In the genomic region with DNA sequence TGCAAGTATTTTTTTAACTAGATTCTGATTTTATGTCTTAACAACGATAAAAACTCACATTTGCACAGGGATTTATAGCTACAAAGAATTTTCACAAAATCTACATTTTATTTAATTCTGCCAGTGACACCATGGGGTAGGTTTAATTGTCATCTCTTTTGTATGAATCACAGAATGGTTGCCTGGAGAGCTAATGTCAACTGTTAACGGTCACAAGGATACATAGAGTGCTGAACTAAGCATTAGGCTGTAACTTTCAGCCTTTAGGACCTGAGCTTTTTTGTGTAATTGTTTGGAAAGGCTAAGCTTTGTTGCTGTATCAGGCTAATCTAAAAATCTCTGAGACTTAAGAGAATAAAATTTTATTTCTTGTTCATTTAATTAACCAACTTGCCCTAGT, we compare ENCODE assay signal across 18 cellular contexts.
DNase-seq lines count a peak whose midpoint lies in the region; ATAC-seq and TF ChIP-seq lines count a peak whose summit lies in the region.
"Had no signal": no experiment of that assay in that cellular context is flagged by ENCODE, and none has a peak within 500 bp of the region (broad histone marks: within the 10 kb centered on the region; RNA-seq: fewer than 3 reads in every experiment).

No MANE protein-coding gene starts in this region.

- in situ Hi-C loops in mammary epithelial cell (cut with MboI; ENCODE audit: low sequenced_read_pairs in 2 of 2) = loop anchor here in 1 of 2 donors (25.0 kb wide), 1 partner anchor 462 kb away; a partner anchor contains a TSS

- TSS peak; percentile 67 for BruUV-seq in mammary epithelial cell (replicated peaks; lab: Mats Ljungman, UMichigan)
- BruUV-seq in MCF 10A (replicated peaks; lab: Mats Ljungman, UMichigan) = no TSS peak

- H3K36me3 ChIP-seq in mammary epithelial cell (ENCODE audit: insufficient read depth, low read length) (no peaks in the 10 kb centered on the region), OCI-LY3 (replicated peaks; ENCODE audit: low read depth, low read length) (peaks cover 2% of the 10 kb centered on the region), smooth muscle cell (ENCODE audit: low read depth) (no peaks in the 10 kb centered on the region)
- H3K36me3 ChIP-seq: HAP-1 had no signal

- dilution Hi-C loops in mammary epithelial cell (cut with HindIII; ENCODE audit: low sequenced_read_pairs) = no loop called here

- H3K4me2 ChIP-seq in mammary epithelial cell (ENCODE audit: insufficient read depth, low read depth, low read length) (no peak overlapping the region), OCI-LY3 (ENCODE audit: low read length) (no peak overlapping the region), smooth muscle cell (no peak overlapping the region)

- H2AFZ ChIP-seq in mammary epithelial cell (ENCODE audit: low read depth, low read length) (peak overlapping the region; percentile 84), OCI-LY3 (ENCODE audit: low read depth, low read length) (0 out of 2 replicates have a peak overlapping the region, but pooled peaks have one; percentile 39), smooth muscle cell (ENCODE audit: low read depth) (no peak overlapping the region)

- no peak overlapping the region for H3K4me3 ChIP-seq in mammary epithelial cell (replicated peaks in 1 of 3; ENCODE audit: insufficient read depth in 1 of 3, low read depth in 2 of 3, low read length in 3 of 3)
- no peak overlapping the region for H3K4me3 ChIP-seq in OCI-LY3 (ENCODE audit: low read length)
- no peak overlapping the region for H3K4me3 ChIP-seq in smooth muscle cell
- H3K4me3 ChIP-seq: HAP-1 had no signal

- H3F3A ChIP-seq in smooth muscle cell (ENCODE audit: low read depth) = no peaks in the 10 kb centered on the region

- H3K4me1 Mint-ChIP-seq in MCF 10A (ENCODE audit: insufficient read depth, unreplicated experiment) = peaks cover 5% of the 10 kb centered on the region

- peaks cover 6% of the 10 kb centered on the region for H3K36me3 Mint-ChIP-seq in MCF 10A (ENCODE audit: insufficient read depth, unreplicated experiment)

- DNase-seq in mammary epithelial cell (no peak), MCF 10A (ENCODE audit: unreplicated experiment) (no peak), epithelial cell of prostate (ENCODE audit: low read depth, low spot score) (no peak), smooth muscle cell (lab: John Stamatoyannopoulos, UW; ENCODE audit: unreplicated experiment) (no peak), germinal center (ENCODE audit: low spot score) (no peak)
- no peak for DNase-seq in stimulated activated naive CD4-positive, alpha-beta T cell (lab: John Stamatoyannopoulos, UW)
- DNase-seq: 8988T, DMS 273 treated with DMSO at 0.1 percent for 48 hours, KBM-7, NCI-H1436 treated with DMSO at 0.1 percent for 48 hours, NCI-H2081, NCI-H774, SHP77 had no signal

- no peak for ATAC-seq in HG02840 (IDR thresholded peaks at IDR 0.05; ENCODE audit: low FRiP score, unreplicated experiment)
- ATAC-seq: Panc1 had no signal

- intact Hi-C loops in mammary epithelial cell (cut with micrococcal nuclease) = no loop called here
- intact Hi-C loops in MCF 10A (cut with micrococcal nuclease) = no loop called here

- H3K27ac Mint-ChIP-seq in MCF 10A (ENCODE audit: low read depth, unreplicated experiment) = no peak overlapping the region

- H3K4me3 Mint-ChIP-seq in MCF 10A (ENCODE audit: unreplicated experiment) = no peak overlapping the region

- H3K9me3 ChIP-seq in mammary epithelial cell (replicated peaks; ENCODE audit: insufficient read depth, low read length) = peaks cover 4% of the 10 kb centered on the region
- no peaks in the 10 kb centered on the region for H3K9me3 ChIP-seq in OCI-LY3 (ENCODE audit: insufficient read depth, low read length)
- H3K9me3 ChIP-seq in smooth muscle cell (replicated peaks; ENCODE audit: low read depth) = no peaks in the 10 kb centered on the region
- H3K9me3 ChIP-seq: HAP-1 had no signal

- WGBS in mammary epithelial cell (ENCODE audit: low coverage, missing lambda C conversion rate) = 93% methylated on average over 2 of the region's 2 CpGs
- 71% methylated on average over 2 of the region's 2 CpGs for WGBS in smooth muscle cell (ENCODE audit: low lambda C conversion rate)

- peaks cover 24% of the 10 kb centered on the region for H3K4me1 ChIP-seq in mammary epithelial cell (ENCODE audit: insufficient read depth, low read length)
- peaks cover 13% of the 10 kb centered on the region for H3K4me1 ChIP-seq in OCI-LY3 (ENCODE audit: low read length)
- peaks cover 21% of the 10 kb centered on the region for H3K4me1 ChIP-seq in smooth muscle cell (ENCODE audit: low read depth)
- H3K4me1 ChIP-seq: HAP-1 had no signal

- H4K20me1 ChIP-seq in mammary epithelial cell (ENCODE audit: insufficient read depth, low read length) = no peaks in the 10 kb centered on the region
- H4K20me1 ChIP-seq in OCI-LY3 (ENCODE audit: insufficient read depth, low read length) = no peaks in the 10 kb centered on the region
- no peaks in the 10 kb centered on the region for H4K20me1 ChIP-seq in smooth muscle cell (ENCODE audit: low read depth)

- no peaks in the 10 kb centered on the region for H3K27me3 ChIP-seq in mammary epithelial cell (ENCODE audit: insufficient read depth, low read length)
- no peaks in the 10 kb centered on the region for H3K27me3 ChIP-seq in OCI-LY3 (ENCODE audit: low read depth, low read length)
- H3K27me3 ChIP-seq in smooth muscle cell (ENCODE audit: low read depth) = no peaks in the 10 kb centered on the region

- H3K9me3 Mint-ChIP-seq in MCF 10A (ENCODE audit: unreplicated experiment) = peaks cover 15% of the 10 kb centered on the region

- TF ChIP-seq CTCF in mammary epithelial cell (conservative IDR thresholded peaks at IDR 0.05 in 1 of 2, IDR thresholded peaks at IDR 0.05 in 1 of 2; ENCODE audit: extremely low read depth in 1 of 2, insufficient read depth in 1 of 2, low read depth in 1 of 2, low read length in 2 of 2) = no peak
- no peak for TF ChIP-seq CTCF in MCF 10A (IDR thresholded peaks at IDR 0.05; ENCODE audit: unreplicated experiment)
- no peak for TF ChIP-seq CTCF in OCI-LY3 (IDR thresholded peaks at IDR 0.05; ENCODE audit: low read depth, low read length)
- TF ChIP-seq CTCF in smooth muscle cell (IDR thresholded peaks at IDR 0.05; ENCODE audit: borderline replicate concordance, insufficient read depth, poor library complexity, severe bottlenecking) = no peak

- H3K9ac ChIP-seq in mammary epithelial cell (ENCODE audit: insufficient read depth, low read length) (no peak overlapping the region), OCI-LY3 (ENCODE audit: low read length) (no peak overlapping the region), smooth muscle cell (ENCODE audit: low read depth) (no peak overlapping the region)

- H3K27me3 Mint-ChIP-seq in MCF 10A (ENCODE audit: insufficient read depth, unreplicated experiment) = no peaks in the 10 kb centered on the region

- CTCF ChIA-PET in mammary epithelial cell (lab: Charles Lee; ENCODE audit: low non-redundant PET) = no interaction called here
- CTCF ChIA-PET in MCF 10A (lab: Yijun Ruan, JAX) = interaction anchor here (0.8 kb wide), 1 partner anchor 212 kb away, joined by 3 read pairs; no protein-coding TSS in a partner anchor

- POLR2A ChIA-PET in MCF 10A (lab: Yijun Ruan, JAX) = interaction anchor here (0.6 kb wide), 1 partner anchor 130 kb away, joined by 3 read pairs; no protein-coding TSS in a partner anchor

- H3K27ac ChIP-seq in mammary epithelial cell (ENCODE audit: insufficient read depth, low read depth, low read length) (peak overlapping the region; percentile 55), OCI-LY3 (ENCODE audit: low read length) (no peak overlapping the region), epithelial cell of prostate (peak overlapping the region; percentile 68), smooth muscle cell (ENCODE audit: low read depth) (peak overlapping the region; percentile 79)
- H3K27ac ChIP-seq: C4-2B had no signal

- H3K79me2 ChIP-seq in mammary epithelial cell (ENCODE audit: insufficient read depth, low read length) (no peaks in the 10 kb centered on the region), OCI-LY3 (ENCODE audit: low read length) (no peaks in the 10 kb centered on the region), smooth muscle cell (ENCODE audit: low read depth) (no peaks in the 10 kb centered on the region)
